In genomic region chr3:116028157-116028556, GRCh38 we compare ENCODE assay signal across 25 cellular contexts.
DNase-seq lines count a peak whose midpoint lies in the region; ATAC-seq, FAIRE-seq and TF ChIP-seq lines count a peak whose summit lies in the region.
"Had no signal": no experiment of that assay in that cellular context is flagged by ENCODE, and none has a peak within 500 bp of the region (broad histone marks: within the 10 kb centered on the region; RNA-seq: fewer than 3 reads in every experiment).

No MANE protein-coding gene starts in this region.

- peak; percentile 51 for DNase-seq in Ammon's horn (ENCODE audit: low spot score)
- DNase-seq in K562 (ENCODE audit: extremely low read depth in 1 of 4, low spot score in 3 of 4) = no peak
- DNase-seq in left kidney (ENCODE audit: low read depth, low spot score) = peak; percentile 30
- no peak for DNase-seq in mesendoderm
- no peak for DNase-seq in glomerular visceral epithelial cell (ENCODE audit: extremely low spot score)
- DNase-seq: AML-193; BE2C; CD4-positive, alpha-beta memory T cell; CD4-positive, CD25-positive, alpha-beta regulatory T cell; CD8-positive, alpha-beta memory T cell; COR-L47; DMS 273 treated with DMSO at 0.1 percent for 48 hours; DMS153; DMS53; DMS79; DND-41; EL; GF-D8 had no signal

- H3K4me3 ChIP-seq in K562 (no peak overlapping the region), mesendoderm (ENCODE audit: low read length) (no peak overlapping the region)
- H3K4me3 ChIP-seq: A549, BLaER1 had no signal

- no peak overlapping the region for H3K9ac ChIP-seq in K562 (ENCODE audit: insufficient read depth in 1 of 2, low read depth in 2 of 2, low read length in 2 of 2)
- no peak overlapping the region for H3K9ac ChIP-seq in mesendoderm (ENCODE audit: low read length)
- H3K9ac ChIP-seq: BLaER1 had no signal

- H3K79me2 ChIP-seq in K562 (ENCODE audit: control insufficient read depth, insufficient read depth, low read length) = no peaks in the 10 kb centered on the region
- H3K79me2 ChIP-seq in mesendoderm (ENCODE audit: control insufficient read depth, insufficient read depth, low read length) = no peaks in the 10 kb centered on the region

- H3K9me1 ChIP-seq in K562 (ENCODE audit: control insufficient read depth, insufficient read depth, low read length) = no peaks in the 10 kb centered on the region

- ATAC-seq in K562 (no peak), GM18907 (IDR thresholded peaks at IDR 0.05; ENCODE audit: unreplicated experiment) (no peak), GM19397 (IDR thresholded peaks at IDR 0.05; ENCODE audit: unreplicated experiment) (no peak)
- ATAC-seq: A549 had no signal

- H3K23ac ChIP-seq in mesendoderm (ENCODE audit: low read length) = no peak overlapping the region

- intact Hi-C loops in K562 (cut with micrococcal nuclease) = no loop called here

- no peak overlapping the region for H4K5ac ChIP-seq in mesendoderm (ENCODE audit: low read length)

- H2AK5ac ChIP-seq in mesendoderm (ENCODE audit: low read length) = no peak overlapping the region

- H2BK5ac ChIP-seq in mesendoderm (ENCODE audit: low read length) = no peak overlapping the region

- TF ChIP-seq EP300 in K562 (IDR thresholded peaks at IDR 0.05; ENCODE audit: low read length) = no peak

- H3K4ac ChIP-seq in mesendoderm (ENCODE audit: low read depth, low read length) = no peak overlapping the region

- H3K18ac ChIP-seq in mesendoderm (ENCODE audit: low read length) = no peak overlapping the region

- in situ Hi-C loops in K562 (cut with MboI) = no loop called here

- H3K9me3 ChIP-seq in K562 (replicated peaks; ENCODE audit: control insufficient read depth, insufficient read depth, low read depth, low read length) = no peaks in the 10 kb centered on the region
- H3K9me3 ChIP-seq: A549, BE2C, BLaER1 had no signal

- H2BK15ac ChIP-seq in mesendoderm (replicated peaks; ENCODE audit: low read depth) = no peak overlapping the region

- no peaks in the 10 kb centered on the region for H3K79me1 ChIP-seq in mesendoderm (ENCODE audit: low read length)

- H3K4me2 ChIP-seq in K562 (ENCODE audit: insufficient read depth, low read length) (no peak overlapping the region), mesendoderm (ENCODE audit: low read length) (no peak overlapping the region)
- H3K4me2 ChIP-seq: A549, BLaER1 had no signal

- TF ChIP-seq RAD21 in K562 (CRISPR knock-in tag; conservative IDR thresholded peaks at IDR 0.05 in 1 of 2, IDR thresholded peaks at IDR 0.05 in 1 of 2) = no peak

- H4K20me1 ChIP-seq in K562 (replicated peaks; ENCODE audit: control insufficient read depth, insufficient read depth, low read length) = no peaks in the 10 kb centered on the region
- H4K20me1 ChIP-seq: BLaER1 had no signal

- no TSS peak for BruUV-seq in K562 (replicated peaks; lab: Mats Ljungman, UMichigan)

- FAIRE-seq in K562 (lab: Jason Lieb, UNC) = no peak
- FAIRE-seq: A549, G401.6, GM12891 had no signal

- peak overlapping the region; percentile 56 for H4K8ac ChIP-seq in mesendoderm (ENCODE audit: low read depth, low read length)

- CTCF ChIA-PET in K562 (lab: Yijun Ruan, JAX; ENCODE audit: low intra/inter-chr PET ratio) = no interaction called here

- no peaks in the 10 kb centered on the region for H3K27me3 ChIP-seq in K562 (ENCODE audit: control insufficient read depth in 2 of 2, insufficient read depth in 2 of 2, low read length in 2 of 2)
- H3K27me3 ChIP-seq in mesendoderm (ENCODE audit: insufficient read depth, low read length, poor library complexity) = no peaks in the 10 kb centered on the region
- H3K27me3 ChIP-seq: BE2C, BLaER1 had no signal

- TF ChIP-seq POLR2A in K562 (conservative IDR thresholded peaks at IDR 0.05) = no peak

- H3K4me1 ChIP-seq in K562 (replicated peaks in 1 of 2; ENCODE audit: control insufficient read depth in 2 of 2, insufficient read depth in 2 of 2, low read length in 2 of 2) = no peaks in the 10 kb centered on the region
- peaks cover 3% of the 10 kb centered on the region for H3K4me1 ChIP-seq in mesendoderm (ENCODE audit: control insufficient read depth, low read depth, low read length)
- H3K4me1 ChIP-seq: A549, BE2C, BLaER1 had no signal

- H3K56ac ChIP-seq in mesendoderm (ENCODE audit: low read length) = no peak overlapping the region

- H3K27ac ChIP-seq in K562 (ENCODE audit: extremely low read depth, low read depth, low read length) = no peak overlapping the region
- no peak overlapping the region for H3K27ac ChIP-seq in mesendoderm (ENCODE audit: low read depth, low read length)
- H3K27ac ChIP-seq: 22Rv1, A549, BLaER1 had no signal

- H2AFZ ChIP-seq in K562 (ENCODE audit: low read depth, low read length) = 0 out of 2 replicates have a peak overlapping the region, but pooled peaks have one; percentile 24

- POLR2A ChIA-PET in K562 (lab: Yijun Ruan, JAX) = no interaction called here

- H3K36me3 ChIP-seq in K562 (ENCODE audit: control insufficient read depth, insufficient read depth, low read length) = no peaks in the 10 kb centered on the region
- H3K36me3 ChIP-seq in mesendoderm (ENCODE audit: control insufficient read depth, insufficient read depth, low read length) = no peaks in the 10 kb centered on the region
- H3K36me3 ChIP-seq: BE2C, BLaER1 had no signal

- no peak overlapping the region for H2BK120ac ChIP-seq in mesendoderm (ENCODE audit: low read depth, low read length)

- no peak for TF ChIP-seq CTCF in K562 (IDR thresholded peaks at IDR 0.05 in 2 of 3, conservative IDR thresholded peaks at IDR 0.05 in 1 of 3; ENCODE audit: insufficient read depth in 2 of 3, low read depth in 1 of 3, low read length in 3 of 3)

- 93% methylated on average over 1 of the region's 1 CpG for WGBS in K562 (ENCODE audit: insufficient coverage, low coverage, missing lambda C conversion rate)
- no CpG with 5 or more reads among the region's 1 CpG for WGBS in mesendoderm (ENCODE audit: extremely low coverage, insufficient coverage, low lambda C conversion rate)

TF ChIP-seq in K562, 482 proteins besides CTCF, POLR2A, EP300 and RAD21:
- TF ChIP-seq NEUROD1 (IDR thresholded peaks at IDR 0.05; ENCODE audit: borderline replicate concordance, low read depth, low read length, partially characterized antibody) (no peak), NFIC (IDR thresholded peaks at IDR 0.05) (no peak), RAD51 (IDR thresholded peaks at IDR 0.05; ENCODE audit: borderline replicate concordance, low read depth) (no peak), DDX20 (tag; IDR thresholded peaks at IDR 0.05; ENCODE audit: low read depth) (no peak), U2AF1 (optimal IDR thresholded peaks at IDR 0.05; ENCODE audit: low read depth, low read length) (no peak)
TF ChIP-seq in K562: peak in this region for 0.

Comparison
In these comparisons a context has a peak if more than half of its experiments do, and no peak if none do; other contexts are left out.
1. DNase-seq: peak in Ammon's horn (single experiment) and left kidney (single experiment); none in K562 (0 of 4), mesendoderm (single experiment) and glomerular visceral epithelial cell (single experiment).